8 cellular contexts compared by ENCODE assay signal in the genomic region with DNA sequence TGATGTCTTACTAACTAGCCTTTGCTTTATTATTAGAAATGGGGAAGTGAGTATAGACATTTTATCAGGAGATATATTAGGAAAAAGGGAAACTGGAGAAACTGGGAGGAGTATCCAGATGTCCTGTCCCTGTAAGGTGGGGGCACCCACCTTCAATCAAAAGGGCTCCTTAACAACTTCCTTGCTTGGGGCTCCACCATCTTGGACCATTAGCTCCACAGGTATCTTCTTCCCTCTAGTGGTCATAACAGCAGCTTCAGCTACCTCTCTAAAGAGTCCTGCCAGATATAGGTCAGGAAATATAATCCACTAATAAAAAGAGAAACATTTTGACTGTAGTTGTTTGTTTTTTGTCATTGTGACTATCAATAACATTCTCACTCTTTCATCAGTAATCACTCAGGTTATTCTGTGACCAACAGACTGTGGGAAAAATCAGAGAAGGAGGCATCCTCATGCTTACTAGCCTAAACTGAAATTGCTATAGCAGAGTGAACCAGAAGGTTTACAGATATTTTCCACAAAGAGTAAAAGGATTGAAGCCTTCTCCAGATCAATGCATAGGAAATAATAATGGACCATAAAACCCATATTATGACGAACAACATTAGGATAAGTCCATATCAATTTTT. TPM values are rescaled to one million over a fixed set of nuclear protein-coding genes. Genes with fewer than 3 reads are reported as not detected.
DNase-seq lines count a peak whose midpoint lies in the region; ATAC-seq and TF ChIP-seq lines count a peak whose summit lies in the region.

No MANE protein-coding gene starts in this region.

- no peaks in the 10 kb centered on the region for H3K27me3 ChIP-seq in osteoblast (ENCODE audit: insufficient read depth, low read length)

- no peak overlapping the region for H3K4me3 ChIP-seq in osteoblast (ENCODE audit: insufficient read depth, low read length)

- H3K4me3 Mint-ChIP-seq in WTC11: no peak overlapping the region
- no peak overlapping the region for H3K4me3 Mint-ChIP-seq in activated CD4-positive, alpha-beta T cell treated with anti-CD3 and anti-CD28 coated beads, Interleukin-2, amount 10 ng/mL, durations not matched to agents 7 days and 5 days
- no peak overlapping the region for H3K4me3 Mint-ChIP-seq in activated T-helper 1 cell treated with anti-CD3 and anti-CD28 coated beads, Interleukin-12 subunit alpha, Interleukin-12 subunit beta, Interleukin-2, Interleukin-4 antibody, amounts not matched to agents 30 ng/mL and 10 ng/mL and 1 ng/mL, durations not matched to agents 14 hours and 24 hours and 36 hours

- H3K27me3 Mint-ChIP-seq in WTC11 (ENCODE audit: low read depth): no peaks in the 10 kb centered on the region
- no peaks in the 10 kb centered on the region for H3K27me3 Mint-ChIP-seq in activated CD4-positive, alpha-beta T cell treated with anti-CD3 and anti-CD28 coated beads, Interleukin-2, amount 10 ng/mL, durations not matched to agents 7 days and 5 days
- H3K27me3 Mint-ChIP-seq in activated T-helper 1 cell treated with anti-CD3 and anti-CD28 coated beads, Interleukin-12 subunit alpha, Interleukin-12 subunit beta, Interleukin-2, Interleukin-4 antibody, amounts not matched to agents 30 ng/mL and 10 ng/mL and 1 ng/mL, durations not matched to agents 14 hours and 24 hours and 36 hours (ENCODE audit: insufficient read depth): no peaks in the 10 kb centered on the region

- H3K4me2 ChIP-seq in osteoblast (ENCODE audit: insufficient read depth, low read length): no peak overlapping the region

- in situ Hi-C loops in GM13976 (cut with MboI; ENCODE audit: low sequenced_read_pairs, unreplicated experiment): no loop called here

- ATAC-seq in GM21576 (IDR thresholded peaks at IDR 0.05; ENCODE audit: unreplicated experiment): peak; percentile 93
- peak; percentile 96 for ATAC-seq in WTC11

- peak overlapping the region; percentile 47 for H2AFZ ChIP-seq in osteoblast (ENCODE audit: low read length)

- TF ChIP-seq CTCF in GM13976 (IDR thresholded peaks at IDR 0.05; ENCODE audit: borderline replicate concordance, control extremely low read depth, extremely low read depth, insufficient read depth, missing control alignments) (peak; percentile 42), WTC11 (IDR thresholded peaks at IDR 0.05) (peak; percentile 60), osteoblast (IDR thresholded peaks at IDR 0.05; ENCODE audit: extremely low read depth, low read depth, low read length) (peak; percentile 66)

- DNase-seq in GM13976 (ENCODE audit: low spot score): peak; percentile 38
- peak; percentile 47 for DNase-seq in HT1080 (ENCODE audit: low read depth)
- no peak for DNase-seq in WTC11 (ENCODE audit: low spot score)
- DNase-seq in osteoblast (ENCODE audit: insufficient read length, low spot score, missing footprints): peak; percentile 76
- no peak for DNase-seq in activated CD4-positive, alpha-beta T cell treated with anti-CD3 and anti-CD28 coated beads, Interleukin-2, amount 10 ng/mL, durations not matched to agents 7 days and 5 days
- DNase-seq in amniotic stem cell (lab: John Stamatoyannopoulos, UW): no peak
- no peak for DNase-seq in activated T-helper 1 cell treated with anti-CD3 and anti-CD28 coated beads, Interleukin-12 subunit alpha, Interleukin-12 subunit beta, Interleukin-2, Interleukin-4 antibody, amounts not matched to agents 30 ng/mL and 10 ng/mL and 1 ng/mL, durations not matched to agents 14 hours and 24 hours and 36 hours (ENCODE audit: low spot score)

- no peak overlapping the region for H3K27ac ChIP-seq in osteoblast (ENCODE audit: low read depth, low read length)

- H3K4me1 ChIP-seq in osteoblast (ENCODE audit: insufficient read depth, low read length): peaks cover 13% of the 10 kb centered on the region

- no peak overlapping the region for H3K27ac Mint-ChIP-seq in WTC11
- no peak overlapping the region for H3K27ac Mint-ChIP-seq in activated CD4-positive, alpha-beta T cell treated with anti-CD3 and anti-CD28 coated beads, Interleukin-2, amount 10 ng/mL, durations not matched to agents 7 days and 5 days
- no peak overlapping the region for H3K27ac Mint-ChIP-seq in activated T-helper 1 cell treated with anti-CD3 and anti-CD28 coated beads, Interleukin-12 subunit alpha, Interleukin-12 subunit beta, Interleukin-2, Interleukin-4 antibody, amounts not matched to agents 30 ng/mL and 10 ng/mL and 1 ng/mL, durations not matched to agents 14 hours and 24 hours and 36 hours

- no peaks in the 10 kb centered on the region for H3K36me3 ChIP-seq in osteoblast (ENCODE audit: insufficient read depth, low read length)

- intact Hi-C loops in activated T-helper 1 cell treated with anti-CD3 and anti-CD28 coated beads, Interleukin-12 subunit alpha, Interleukin-12 subunit beta, Interleukin-2, Interleukin-4 antibody, amounts not matched to agents 30 ng/mL and 10 ng/mL and 1 ng/mL, durations not matched to agents 14 hours and 24 hours and 36 hours (cut with micrococcal nuclease): loop anchor here (1.0 kb wide), 1 partner anchor 167 kb away; no protein-coding TSS in a partner anchor

- H3K9me3 Mint-ChIP-seq in WTC11: peaks cover 5% of the 10 kb centered on the region
- no peaks in the 10 kb centered on the region for H3K9me3 Mint-ChIP-seq in activated CD4-positive, alpha-beta T cell treated with anti-CD3 and anti-CD28 coated beads, Interleukin-2, amount 10 ng/mL, durations not matched to agents 7 days and 5 days
- H3K9me3 Mint-ChIP-seq in activated T-helper 1 cell treated with anti-CD3 and anti-CD28 coated beads, Interleukin-12 subunit alpha, Interleukin-12 subunit beta, Interleukin-2, Interleukin-4 antibody, amounts not matched to agents 30 ng/mL and 10 ng/mL and 1 ng/mL, durations not matched to agents 14 hours and 24 hours and 36 hours: no peaks in the 10 kb centered on the region

- CTCF ChIA-PET in WTC11 (lab: Charles Lee): interaction anchor here (0.6 to 1.0 kb wide), 8 partner anchors 9 to 654 kb away, joined by 3 to 9 read pairs (median 4); partner anchors contain the start of gene OR51D1
- CTCF ChIA-PET in activated CD4-positive, alpha-beta T cell treated with anti-CD3 and anti-CD28 coated beads, Interleukin-2, amount 10 ng/mL, durations not matched to agents 7 days and 5 days (lab: Charles Lee): no interaction called here

- H3K36me3 Mint-ChIP-seq in WTC11: no peaks in the 10 kb centered on the region
- no peaks in the 10 kb centered on the region for H3K36me3 Mint-ChIP-seq in activated CD4-positive, alpha-beta T cell treated with anti-CD3 and anti-CD28 coated beads, Interleukin-2, amount 10 ng/mL, durations not matched to agents 7 days and 5 days (ENCODE audit: low read depth)
- H3K36me3 Mint-ChIP-seq in activated T-helper 1 cell treated with anti-CD3 and anti-CD28 coated beads, Interleukin-12 subunit alpha, Interleukin-12 subunit beta, Interleukin-2, Interleukin-4 antibody, amounts not matched to agents 30 ng/mL and 10 ng/mL and 1 ng/mL, durations not matched to agents 14 hours and 24 hours and 36 hours (ENCODE audit: low read depth): no peaks in the 10 kb centered on the region

- POLR2A ChIA-PET in WTC11 (lab: Charles Lee): no interaction called here
- POLR2A ChIA-PET in activated CD4-positive, alpha-beta T cell treated with anti-CD3 and anti-CD28 coated beads, Interleukin-2, amount 10 ng/mL, durations not matched to agents 7 days and 5 days (lab: Charles Lee): no interaction called here

- H3K4me1 Mint-ChIP-seq in WTC11: no peaks in the 10 kb centered on the region
- no peaks in the 10 kb centered on the region for H3K4me1 Mint-ChIP-seq in activated CD4-positive, alpha-beta T cell treated with anti-CD3 and anti-CD28 coated beads, Interleukin-2, amount 10 ng/mL, durations not matched to agents 7 days and 5 days
- no peaks in the 10 kb centered on the region for H3K4me1 Mint-ChIP-seq in activated T-helper 1 cell treated with anti-CD3 and anti-CD28 coated beads, Interleukin-12 subunit alpha, Interleukin-12 subunit beta, Interleukin-2, Interleukin-4 antibody, amounts not matched to agents 30 ng/mL and 10 ng/mL and 1 ng/mL, durations not matched to agents 14 hours and 24 hours and 36 hours (ENCODE audit: low read depth)

- H4K20me1 ChIP-seq in osteoblast (ENCODE audit: insufficient read depth, low read length): no peaks in the 10 kb centered on the region

- H3K79me2 ChIP-seq in osteoblast (ENCODE audit: insufficient read depth, low read length): no peaks in the 10 kb centered on the region

- H3K9me3 ChIP-seq in osteoblast (ENCODE audit: low read depth, low read length): no peaks in the 10 kb centered on the region

RNA-seq across cellular contexts. Expression of gene OR51B4, which starts 10.4 kb away (rescaled TPM):
- 21.5 and 33.4 TPM in 2 replicates for total RNA-seq in HT1080 (2014; rRNA removed; shearing (Covaris generic))
- polyA plus RNA-seq in HT1080 (2015; cell fraction: cytosol; rRNA removed): 6.4 and 7.1 TPM in 2 replicates
- 2.6 and 3.5 TPM in 2 replicates for polyA plus RNA-seq in HT1080 (2015; cell fraction: nucleus; rRNA removed)
- total RNA-seq in WTC11 (2021): not detected in 3 replicates
- total RNA-seq in osteoblast: not detected in 2 replicates
- not detected for total RNA-seq in activated CD4-positive, alpha-beta T cell treated with anti-CD3 and anti-CD28 coated beads, Interleukin-2, amount 10 ng/mL, durations not matched to agents 7 days and 5 days
- total RNA-seq in activated T-helper 1 cell treated with anti-CD3 and anti-CD28 coated beads, Interleukin-12 subunit alpha, Interleukin-12 subunit beta, Interleukin-2, Interleukin-4 antibody, amounts not matched to agents 30 ng/mL and 10 ng/mL and 1 ng/mL, durations not matched to agents 14 hours and 24 hours and 36 hours: not detected in 2 replicates

RNA-seq across cellular contexts. Expression of gene HBE1, which starts 21.6 kb away (rescaled TPM):
- 157 and 165 TPM in 2 replicates for total RNA-seq in HT1080 (2014; rRNA removed; shearing (Covaris generic))
- polyA plus RNA-seq in HT1080 (2015; cell fraction: cytosol; rRNA removed): 30.9 and 36.2 TPM in 2 replicates
- 5.4 and 8.7 TPM in 2 replicates for polyA plus RNA-seq in HT1080 (2015; cell fraction: nucleus; rRNA removed)
- total RNA-seq in WTC11 (2021) (1.5 to 3.1 TPM (median 1.7 TPM) in 3 replicates), osteoblast (not detected in 2 replicates)
- not detected for total RNA-seq in activated CD4-positive, alpha-beta T cell treated with anti-CD3 and anti-CD28 coated beads, Interleukin-2, amount 10 ng/mL, durations not matched to agents 7 days and 5 days
- total RNA-seq in activated T-helper 1 cell treated with anti-CD3 and anti-CD28 coated beads, Interleukin-12 subunit alpha, Interleukin-12 subunit beta, Interleukin-2, Interleukin-4 antibody, amounts not matched to agents 30 ng/mL and 10 ng/mL and 1 ng/mL, durations not matched to agents 14 hours and 24 hours and 36 hours: not detected in 2 replicates

RNA-seq across cellular contexts. Expression of gene OR51B2, which starts 32.8 kb away (rescaled TPM):
- total RNA-seq in HT1080 (2014; rRNA removed; shearing (Covaris generic)): 4.4 and 5.8 TPM in 2 replicates
- 0.97 and 1.5 TPM in 2 replicates for polyA plus RNA-seq in HT1080 (2015; cell fraction: cytosol; rRNA removed)
- polyA plus RNA-seq in HT1080 (2015; cell fraction: nucleus; rRNA removed): 2.8 and 4.5 TPM in 2 replicates
- total RNA-seq in WTC11 (2021) (not detected in 3 replicates), osteoblast (not detected in 2 replicates)
- total RNA-seq in activated CD4-positive, alpha-beta T cell treated with anti-CD3 and anti-CD28 coated beads, Interleukin-2, amount 10 ng/mL, durations not matched to agents 7 days and 5 days: not detected
- not detected in 2 replicates for total RNA-seq in activated T-helper 1 cell treated with anti-CD3 and anti-CD28 coated beads, Interleukin-12 subunit alpha, Interleukin-12 subunit beta, Interleukin-2, Interleukin-4 antibody, amounts not matched to agents 30 ng/mL and 10 ng/mL and 1 ng/mL, durations not matched to agents 14 hours and 24 hours and 36 hours

RNA-seq across cellular contexts. Expression of gene HBG2, which starts 36.7 kb away (rescaled TPM):
- total RNA-seq in HT1080 (2014; rRNA removed; shearing (Covaris generic)): 15.1 and 19.5 TPM in 2 replicates
- 0.58 and 0.93 TPM in 2 replicates for polyA plus RNA-seq in HT1080 (2015; cell fraction: cytosol; rRNA removed)
- 1.7 TPM in 1 of 2 replicates, not detected in the other for polyA plus RNA-seq in HT1080 (2015; cell fraction: nucleus; rRNA removed)
- total RNA-seq in WTC11 (2021) (5.1 to 8.7 TPM (median 6.5 TPM) in 3 replicates), osteoblast (not detected in 2 replicates)
- not detected for total RNA-seq in activated CD4-positive, alpha-beta T cell treated with anti-CD3 and anti-CD28 coated beads, Interleukin-2, amount 10 ng/mL, durations not matched to agents 7 days and 5 days
- total RNA-seq in activated T-helper 1 cell treated with anti-CD3 and anti-CD28 coated beads, Interleukin-12 subunit alpha, Interleukin-12 subunit beta, Interleukin-2, Interleukin-4 antibody, amounts not matched to agents 30 ng/mL and 10 ng/mL and 1 ng/mL, durations not matched to agents 14 hours and 24 hours and 36 hours: not detected in 2 replicates

RNA-seq across cellular contexts. Expression of gene HBG1, which starts 41.7 kb away (rescaled TPM):
- 0.31 TPM in 1 of 2 replicates, not detected in the other for total RNA-seq in HT1080 (2014; rRNA removed; shearing (Covaris generic))
- not detected in 2 replicates for polyA plus RNA-seq in HT1080 (2015; cell fraction: cytosol; rRNA removed)
- not detected in 2 replicates for polyA plus RNA-seq in HT1080 (2015; cell fraction: nucleus; rRNA removed)
- total RNA-seq in WTC11 (2021): 1.5 to 3.4 TPM (median 2.7 TPM) in 3 replicates
- total RNA-seq in osteoblast: not detected in 2 replicates
- total RNA-seq in activated CD4-positive, alpha-beta T cell treated with anti-CD3 and anti-CD28 coated beads, Interleukin-2, amount 10 ng/mL, durations not matched to agents 7 days and 5 days: not detected
- not detected in 2 replicates for total RNA-seq in activated T-helper 1 cell treated with anti-CD3 and anti-CD28 coated beads, Interleukin-12 subunit alpha, Interleukin-12 subunit beta, Interleukin-2, Interleukin-4 antibody, amounts not matched to agents 30 ng/mL and 10 ng/mL and 1 ng/mL, durations not matched to agents 14 hours and 24 hours and 36 hours

Comparison
In these comparisons a context has a peak if more than half of its experiments do, and no peak if none do; other contexts are left out.
1. DNase-seq: peak in GM13976 (single experiment), HT1080 (single experiment) and osteoblast (single experiment); none in WTC11 (single experiment), activated CD4-positive, alpha-beta T cell treated with anti-CD3 and anti-CD28 coated beads, Interleukin-2, amount 10 ng/mL, durations not matched to agents 7 days and 5 days (single experiment), amniotic stem cell (single experiment) and activated T-helper 1 cell treated with anti-CD3 and anti-CD28 coated beads, Interleukin-12 subunit alpha, Interleukin-12 subunit beta, Interleukin-2, Interleukin-4 antibody, amounts not matched to agents 30 ng/mL and 10 ng/mL and 1 ng/mL, durations not matched to agents 14 hours and 24 hours and 36 hours (single experiment).
2. RNA of gene OR51B4, which starts 10.4 kb away (total RNA-seq): 21.5 to 33.4 TPM in HT1080; not detected in activated CD4-positive, alpha-beta T cell treated with anti-CD3 and anti-CD28 coated beads, Interleukin-2, amount 10 ng/mL, durations not matched to agents 7 days and 5 days, not detected in WTC11, not detected in osteoblast and not detected in activated T-helper 1 cell treated with anti-CD3 and anti-CD28 coated beads, Interleukin-12 subunit alpha, Interleukin-12 subunit beta, Interleukin-2, Interleukin-4 antibody, amounts not matched to agents 30 ng/mL and 10 ng/mL and 1 ng/mL, durations not matched to agents 14 hours and 24 hours and 36 hours; every median in the first group is over 10 times any median in the second.
3. RNA of gene HBE1, which starts 21.6 kb away (total RNA-seq): 157 to 165 TPM in HT1080; 1.5 to 3.1 TPM in WTC11, not detected in osteoblast, not detected in activated CD4-positive, alpha-beta T cell treated with anti-CD3 and anti-CD28 coated beads, Interleukin-2, amount 10 ng/mL, durations not matched to agents 7 days and 5 days and not detected in activated T-helper 1 cell treated with anti-CD3 and anti-CD28 coated beads, Interleukin-12 subunit alpha, Interleukin-12 subunit beta, Interleukin-2, Interleukin-4 antibody, amounts not matched to agents 30 ng/mL and 10 ng/mL and 1 ng/mL, durations not matched to agents 14 hours and 24 hours and 36 hours; every median in the first group is over 10 times any median in the second.
4. Peak in every context shown above with its lines, with median percentiles within 50 percentile points of each other: CTCF ChIP-seq.